ENCODE assay signal across 8 cellular contexts in the genomic region with DNA sequence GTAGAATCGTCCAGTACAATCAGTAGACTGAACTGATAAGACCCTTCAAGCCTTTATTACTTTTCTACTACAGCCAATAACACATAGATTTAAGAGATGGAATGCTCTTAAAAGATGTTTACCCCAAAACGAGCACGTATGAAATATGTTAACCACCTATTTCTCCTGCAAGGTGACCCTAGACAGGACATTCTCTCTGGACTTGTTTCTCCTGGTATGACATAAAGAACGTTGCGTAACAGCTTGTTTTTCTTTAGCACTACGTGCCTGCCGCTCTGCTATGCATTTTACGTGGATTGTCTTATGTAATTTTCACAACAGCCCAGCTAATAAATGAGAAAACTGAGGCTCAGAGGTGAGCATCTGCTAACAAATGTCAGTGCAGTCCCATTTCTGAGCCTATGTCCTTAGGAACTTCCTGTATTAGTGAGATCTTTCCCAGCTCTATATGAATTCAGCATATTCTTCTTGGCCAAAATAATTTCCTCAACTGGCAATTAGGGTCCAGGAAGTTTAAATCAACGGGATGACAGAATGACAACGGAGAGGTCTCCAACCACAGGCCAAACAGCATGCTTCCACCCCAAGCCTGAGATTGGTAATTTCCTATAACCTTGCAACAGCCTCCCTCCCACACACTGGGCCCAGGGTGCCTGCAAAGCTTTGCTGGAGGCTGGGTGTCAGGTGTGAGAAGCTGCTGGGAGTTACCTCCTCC. TPM values are rescaled to one million over a fixed set of nuclear protein-coding genes. Genes with fewer than 3 reads are reported as not detected.
A peak's percentile ranks its signal among the peaks of the same experiment; 100 is the strongest.
DNase-seq lines count a peak whose midpoint lies in the region; ATAC-seq and TF ChIP-seq lines count a peak whose summit lies in the region.

No MANE protein-coding gene starts in this region.

- DNase-seq in HFF-Myc (ENCODE audit: extremely low read depth, low read depth) (no peak), fibroblast of villous mesenchyme (ENCODE audit: low read depth) (peak; percentile 76), NCI-H1105 treated with DMSO at 0.1 percent for 48 hours (lab: John Stamatoyannopoulos, UW) (no peak), HUDEP-2 (lab: John Stamatoyannopoulos, UW; ENCODE audit: unreplicated experiment in 76 of 76) (no peak), amniotic stem cell (lab: John Stamatoyannopoulos, UW) (no peak)
- DNase-seq in activated CD8-positive, alpha-beta memory T cell treated with anti-CD3 and anti-CD28 coated beads, Interleukin-2, amount 50 U/mL, for 48 hours: peak; percentile 78
- peak; percentile 48 for DNase-seq in stimulated activated CD4-positive, alpha-beta T cell treated with anti-CD3 and anti-CD28 coated beads, Interleukin-4, amount 100 ng/mL, for 48 hours (ENCODE audit: low read depth in 2 of 2)

- TF ChIP-seq CTCF in HFF-Myc (IDR thresholded peaks at IDR 0.05; ENCODE audit: low read depth, low read length, missing control alignments) (no peak), fibroblast of villous mesenchyme (IDR thresholded peaks at IDR 0.05; ENCODE audit: insufficient read depth, low read depth, low read length) (no peak)

- H3K4me3 ChIP-seq in HFF-Myc (replicated peaks; ENCODE audit: low read depth, low read length): peak overlapping the region; percentile 65
- H3K4me3 ChIP-seq in fibroblast of villous mesenchyme (ENCODE audit: low read depth, low read length): peak overlapping the region; percentile 75

- ATAC-seq in GM18867 (IDR thresholded peaks at IDR 0.05; ENCODE audit: unreplicated experiment): no peak

RNA-seq across cellular contexts. Expression of gene NFKBIA, which starts 3.7 kb away (rescaled TPM):
- total RNA-seq in fibroblast of villous mesenchyme: 93.1 and 252 TPM in 2 replicates

Comparison
In these comparisons a context has a peak if more than half of its experiments do, and no peak if none do; other contexts are left out.
1. DNase-seq: peak in activated CD8-positive, alpha-beta memory T cell treated with anti-CD3 and anti-CD28 coated beads, Interleukin-2, amount 50 U/mL, for 48 hours (single experiment), fibroblast of villous mesenchyme (single experiment) and stimulated activated CD4-positive, alpha-beta T cell treated with anti-CD3 and anti-CD28 coated beads, Interleukin-4, amount 100 ng/mL, for 48 hours (2 of 2); none in HFF-Myc (single experiment), NCI-H1105 treated with DMSO at 0.1 percent for 48 hours (single experiment), HUDEP-2 (0 of 76) and amniotic stem cell (single experiment).